ENCODE assay signal across 20 cellular contexts in genomic region chr12:121738340-121738858, GRCh38. TPM values are rescaled to one million over a fixed set of nuclear protein-coding genes. Genes with fewer than 3 reads are reported as not detected.
A peak's percentile ranks its signal among the peaks of the same experiment; 100 is the strongest.
DNase-seq lines count a peak whose midpoint lies in the region; ATAC-seq, FAIRE-seq and TF ChIP-seq lines count a peak whose summit lies in the region.
"Had no signal": no experiment of that assay in that cellular context is flagged by ENCODE, and none has a peak within 500 bp of the region (broad histone marks: within the 10 kb centered on the region; RNA-seq: fewer than 3 reads in every experiment).

No MANE protein-coding gene starts in this region.

- no peaks in the 10 kb centered on the region for H3K27me3 Mint-ChIP-seq in CD8-positive, alpha-beta memory T cell
- H3K27me3 Mint-ChIP-seq: B cell had no signal

- peak; percentile 66 for FAIRE-seq in K562 (lab: Jason Lieb, UNC)
- FAIRE-seq: A204.1, H54 had no signal

- WGBS in K562 (ENCODE audit: insufficient coverage, low coverage, missing lambda C conversion rate), result 42% methylated on average over 9 of the region's 9 CpGs
- 89 to 96% (median 92%) methylated on average over 9 of the region's 9 CpGs for WGBS in spleen, 5 donors
- 95 to 97% methylated on average over 9 of the region's 9 CpGs for WGBS in thyroid gland, 2 donors

- peak; percentile 95 for TF ChIP-seq EP300 in K562 (IDR thresholded peaks at IDR 0.05; ENCODE audit: low read length)

- no peaks in the 10 kb centered on the region for H3K4me1 Mint-ChIP-seq in CD8-positive, alpha-beta memory T cell
- H3K4me1 Mint-ChIP-seq: B cell had no signal

- no peaks in the 10 kb centered on the region for H3K9me1 ChIP-seq in K562 (ENCODE audit: control insufficient read depth, insufficient read depth, low read length)

- H3K9ac ChIP-seq in K562 (ENCODE audit: insufficient read depth in 1 of 2, low read depth in 2 of 2, low read length in 2 of 2), result peak overlapping the region; percentile 11 to 58; a peak in 3 of 4 replicates

- TF ChIP-seq RAD21 in K562 (CRISPR knock-in tag; conservative IDR thresholded peaks at IDR 0.05 in 1 of 2, IDR thresholded peaks at IDR 0.05 in 1 of 2), result peak; percentile 21 to 58

- intact Hi-C loops in K562 (cut with micrococcal nuclease) (loop anchor here (2.0 kb wide), 1 partner anchor 26 kb away; the partner anchor contains the start of gene TMEM120B), spleen (cut with DNase I; ENCODE audit: low total_unique reads) (no loop called here), thyroid gland (cut with DNase I) (no loop called here)

- H3K4me3 ChIP-seq in CD8-positive, alpha-beta memory T cell (ENCODE audit: low read length), result no peak overlapping the region
- H3K4me3 ChIP-seq in K562, result no peak overlapping the region
- H3K4me3 ChIP-seq in spleen, result no peak overlapping the region
- no peak overlapping the region for H3K4me3 ChIP-seq in thyroid gland (replicated peaks in 1 of 3)

- TF ChIP-seq POLR2A in K562 (conservative IDR thresholded peaks at IDR 0.05) (no peak), spleen (IDR thresholded peaks at IDR 0.05) (no peak), thyroid gland (IDR thresholded peaks at IDR 0.05) (no peak)

- no peak overlapping the region for H2AFZ ChIP-seq in K562 (ENCODE audit: low read depth, low read length)

- peak; percentile 93 for ATAC-seq in K562

- no peak for DNase-seq in CD8-positive, alpha-beta memory T cell
- peak in 73 of 76 experiments; percentile 21 to 89 (median 74) for DNase-seq in HUDEP-2 (lab: John Stamatoyannopoulos, UW; ENCODE audit: unreplicated experiment in 76 of 76)
- peak; percentile 85 to 91 (median 89) for DNase-seq in K562 (ENCODE audit: extremely low read depth in 1 of 4, low spot score in 3 of 4)
- DNase-seq in retina, result peak; percentile 7
- DNase-seq in spleen, result no peak
- no peak for DNase-seq in NCI-H526 (lab: John Stamatoyannopoulos, UW)
- no peak for DNase-seq in thyroid gland
- DNase-seq: DMS79, HFFc6, IMR-90, NCI-H1105, NCI-H146, NCI-H2029, NCI-H2227 treated with DMSO at 0.1 percent for 48 hours, NCI-H510A, NCI-H748 treated with DMSO at 0.1 percent for 48 hours, SIG-M5 had no signal

- in situ Hi-C loops in K562 (cut with MboI), result no loop called here

- H3K9me3 Mint-ChIP-seq in CD8-positive, alpha-beta memory T cell, result no peaks in the 10 kb centered on the region
- H3K9me3 Mint-ChIP-seq: HFFc6 had no signal

- TF ChIP-seq CTCF in K562 (IDR thresholded peaks at IDR 0.05 in 2 of 3, conservative IDR thresholded peaks at IDR 0.05 in 1 of 3; ENCODE audit: insufficient read depth in 2 of 3, low read depth in 1 of 3, low read length in 3 of 3) (peak in 2 of 3 experiments; percentile 15 to 42; a peak in 2 of 6 replicates), spleen (IDR thresholded peaks at IDR 0.05 in 8 of 11, conservative IDR thresholded peaks at IDR 0.05 in 3 of 11) (no peak), thyroid gland (IDR thresholded peaks at IDR 0.05) (no peak)

- peak overlapping the region; percentile 56; the same call in 1 of the 2 replicates for H3K4me2 ChIP-seq in K562 (ENCODE audit: insufficient read depth, low read length)

- peaks cover 0 to 2% (median 0%) of the 10 kb centered on the region in 3 donors for H3K36me3 Mint-ChIP-seq in CD8-positive, alpha-beta memory T cell

- POLR2A ChIA-PET in CD8-positive, alpha-beta memory T cell (lab: Charles Lee), result no interaction called here
- POLR2A ChIA-PET in K562 (lab: Yijun Ruan, JAX), result interaction anchor here (0.7 to 1.4 kb wide), 2 partner anchors 8 to 10 kb away, joined by 3 to 6 read pairs; no protein-coding TSS in a partner anchor

- H3K27me3 ChIP-seq in CD8-positive, alpha-beta memory T cell (ENCODE audit: insufficient read depth, low read length, poor library complexity, severe bottlenecking), result no peaks in the 10 kb centered on the region
- H3K27me3 ChIP-seq in K562 (ENCODE audit: control insufficient read depth in 2 of 2, insufficient read depth in 2 of 2, low read length in 2 of 2) (no peaks in the 10 kb centered on the region), spleen (replicated peaks in 1 of 7) (no peaks in the 10 kb centered on the region), thyroid gland (no peaks in the 10 kb centered on the region)

- CTCF ChIA-PET in CD8-positive, alpha-beta memory T cell (lab: Charles Lee), result no interaction called here
- CTCF ChIA-PET in K562 (lab: Yijun Ruan, JAX; ENCODE audit: low intra/inter-chr PET ratio), result no interaction called here

- H3K4me3 Mint-ChIP-seq in CD8-positive, alpha-beta memory T cell, result no peak overlapping the region
- H3K4me3 Mint-ChIP-seq: B cell, HFFc6 had no signal

- BruUV-seq in K562 (replicated peaks; lab: Mats Ljungman, UMichigan), result no TSS peak

- peaks cover 9% of the 10 kb centered on the region; the same call in 2 of the 3 replicates for H3K79me2 ChIP-seq in K562 (ENCODE audit: control insufficient read depth, insufficient read depth, low read length)

- no peaks in the 10 kb centered on the region for H3K9me3 ChIP-seq in CD8-positive, alpha-beta memory T cell (ENCODE audit: low read length)
- no peaks in the 10 kb centered on the region for H3K9me3 ChIP-seq in K562 (replicated peaks; ENCODE audit: control insufficient read depth, insufficient read depth, low read depth, low read length)
- no peaks in the 10 kb centered on the region for H3K9me3 ChIP-seq in spleen
- no peaks in the 10 kb centered on the region for H3K9me3 ChIP-seq in thyroid gland

- peak overlapping the region; percentile 28 for H3K27ac ChIP-seq in CD8-positive, alpha-beta memory T cell (ENCODE audit: low read depth, low read length)
- H3K27ac ChIP-seq in K562 (ENCODE audit: extremely low read depth, low read depth, low read length), result peak overlapping the region; percentile 81
- no peak overlapping the region for H3K27ac ChIP-seq in spleen
- no peak overlapping the region for H3K27ac ChIP-seq in thyroid gland

- peak overlapping the region in 1 of 8 donors; percentile 12 for H3K27ac Mint-ChIP-seq in CD8-positive, alpha-beta memory T cell
- H3K27ac Mint-ChIP-seq: B cell, HFFc6 had no signal

- H4K20me1 ChIP-seq in K562 (replicated peaks; ENCODE audit: control insufficient read depth, insufficient read depth, low read length), result no peaks in the 10 kb centered on the region

- H3K4me1 ChIP-seq in CD8-positive, alpha-beta memory T cell (ENCODE audit: insufficient read depth, low read length), result no peaks in the 10 kb centered on the region
- H3K4me1 ChIP-seq in K562 (replicated peaks in 1 of 2; ENCODE audit: control insufficient read depth in 2 of 2, insufficient read depth in 2 of 2, low read length in 2 of 2) (peaks cover 37 to 41% of the 10 kb centered on the region in 2 experiments), spleen (no peaks in the 10 kb centered on the region), thyroid gland (no peaks in the 10 kb centered on the region)

- no peaks in the 10 kb centered on the region for H3K36me3 ChIP-seq in CD8-positive, alpha-beta memory T cell (ENCODE audit: insufficient read depth, low read length)
- H3K36me3 ChIP-seq in K562 (ENCODE audit: control insufficient read depth, insufficient read depth, low read length), result peaks cover 3% of the 10 kb centered on the region; the same call in 2 of the 3 replicates
- H3K36me3 ChIP-seq in spleen, result no peaks in the 10 kb centered on the region
- no peaks in the 10 kb centered on the region for H3K36me3 ChIP-seq in thyroid gland

RNA-seq across cellular contexts. Expression of gene TMEM120B, which starts 25.8 kb away (rescaled TPM):
- total RNA-seq in CD8-positive, alpha-beta memory T cell, result 10 to 100 TPM; 12.5 to 15.2 TPM
- 3.9 TPM for polyA plus RNA-seq in CD8-positive, alpha-beta memory T cell
- total RNA-seq in K562 (2011; cell fraction: chromatin; rRNA removed; ENCODE audit: low replicate concordance), result 35.7 and 82.7 TPM in 2 replicates
- 44.5 and 46.5 TPM in 2 replicates for total RNA-seq in K562 (2011; cell fraction: nucleolus; rRNA removed)
- 44.1 and 47.5 TPM in 2 replicates for total RNA-seq in K562 (2011; cell fraction: nucleoplasm; rRNA removed)
- total RNA-seq in K562 (2014; rRNA removed) (9.0 and 11.2 TPM in 2 replicates), K562 (2014; rRNA removed; fragmentation: Illumina TruSeq; extraction: Trizol) (4.7 and 7.4 TPM in 2 replicates), K562 (2015; rRNA removed; fragmentation: Illumina TruSeq; extraction: Trizol) (6.5 and 7.0 TPM in 2 replicates), K562 (2021) (17.0 and 18.6 TPM in 2 replicates), spleen (1 to 10 TPM; 3.5 to 8.9 (median 6.4) TPM), thyroid gland (10 to 100 TPM; 12.5 to 15.4 (median 14.2) TPM)
- polyA plus RNA-seq in K562 (2011; rRNA removed) (7.2 and 11.4 TPM in 2 replicates), K562 (2014; fragmentation: Illumina TruSeq; extraction: Trizol) (10.1 and 11.4 TPM in 2 replicates), K562 (2014; fragmentation: Nextera tagmentation; extraction: Ambion mirVana) (1 to 10 TPM; 1.7 to 3.8 TPM), K562 (2014; rRNA removed) (12.2 and 18.5 TPM in 2 replicates), spleen (1 to 10 TPM; 2.9 to 5.0 (median 3.7) TPM)
- 10.3 and 15.3 TPM in 2 replicates for polyA plus RNA-seq in K562 (2011; cell fraction: cytosol; rRNA removed)
- polyA plus RNA-seq in K562 (2011; cell fraction: nucleus; rRNA removed), result 28.6 and 45.5 TPM in 2 replicates
- polyA plus RNA-seq in K562 (2012), result 6.7 and 14.1 TPM in 2 replicates
- 13.6 and 16.5 TPM in 2 replicates for polyA minus RNA-seq in K562 (2011; rRNA and poly(A)+ RNA removed)
- 7.0 and 11.8 TPM in 2 replicates for polyA minus RNA-seq in K562 (2011; cell fraction: cytosol; rRNA and poly(A)+ RNA removed)
- 8.1 and 13.1 TPM in 2 replicates for polyA minus RNA-seq in K562 (2011; cell fraction: nucleus; rRNA and poly(A)+ RNA removed)

RNA-seq across cellular contexts. Expression of gene RHOF, which starts 55.1 kb away (rescaled TPM):
- total RNA-seq in CD8-positive, alpha-beta memory T cell, result 100 to 1,000 TPM; 145 to 152 TPM
- 139 TPM for polyA plus RNA-seq in CD8-positive, alpha-beta memory T cell
- 78.6 and 99.1 TPM in 2 replicates for total RNA-seq in K562 (2011; cell fraction: chromatin; rRNA removed; ENCODE audit: low replicate concordance)
- 34.0 and 38.0 TPM in 2 replicates for total RNA-seq in K562 (2011; cell fraction: nucleolus; rRNA removed)
- 43.6 and 46.6 TPM in 2 replicates for total RNA-seq in K562 (2011; cell fraction: nucleoplasm; rRNA removed)
- total RNA-seq in K562 (2014; rRNA removed), result 3.5 and 3.9 TPM in 2 replicates
- 3.1 and 3.9 TPM in 2 replicates for total RNA-seq in K562 (2014; rRNA removed; fragmentation: Illumina TruSeq; extraction: Trizol)
- total RNA-seq in K562 (2015; rRNA removed; fragmentation: Illumina TruSeq; extraction: Trizol), result 4.3 and 4.8 TPM in 2 replicates
- 10.1 and 10.4 TPM in 2 replicates for total RNA-seq in K562 (2021)
- polyA plus RNA-seq in K562 (2011; rRNA removed), result 4.0 and 6.3 TPM in 2 replicates
- polyA plus RNA-seq in K562 (2011; cell fraction: cytosol; rRNA removed), result 1.2 and 2.6 TPM in 2 replicates
- polyA plus RNA-seq in K562 (2011; cell fraction: nucleus; rRNA removed), result 21.6 and 23.6 TPM in 2 replicates
- 3.9 and 4.4 TPM in 2 replicates for polyA plus RNA-seq in K562 (2012)
- 4.3 and 5.4 TPM in 2 replicates for polyA plus RNA-seq in K562 (2014; fragmentation: Illumina TruSeq; extraction: Trizol)
- polyA plus RNA-seq in K562 (2014; fragmentation: Nextera tagmentation; extraction: Ambion mirVana), result under 1 TPM; 0.13 to 0.45 TPM
- 8.8 and 9.5 TPM in 2 replicates for polyA plus RNA-seq in K562 (2014; rRNA removed)
- polyA minus RNA-seq in K562 (2011; rRNA and poly(A)+ RNA removed), result 3.8 and 8.5 TPM in 2 replicates
- polyA minus RNA-seq in K562 (2011; cell fraction: cytosol; rRNA and poly(A)+ RNA removed), result 2.6 and 4.0 TPM in 2 replicates
- polyA minus RNA-seq in K562 (2011; cell fraction: nucleus; rRNA and poly(A)+ RNA removed), result 19.9 and 31.2 TPM in 2 replicates
- 10 to 100 TPM; 45.2 to 71.7 (median 54.6) TPM for total RNA-seq in spleen
- polyA plus RNA-seq in spleen, result 10 to 100 TPM; 18.4 to 29.4 (median 20.3) TPM
- total RNA-seq in thyroid gland, result 100 to 1,000 TPM in 1 of 4 donors, 10 to 100 TPM in 3; 22.8 to 105 (median 69.9) TPM

Comparison
In these comparisons a context has a peak if more than half of its experiments do, and no peak if none do; other contexts are left out.
1. DNase-seq: peak in HUDEP-2 (73 of 76), K562 (4 of 4) and retina (single experiment); none in CD8-positive, alpha-beta memory T cell (0 of 5), spleen (single experiment), NCI-H526 (0 of 2) and thyroid gland (0 of 2).
2. H3K27ac ChIP-seq: peak in CD8-positive, alpha-beta memory T cell (single experiment) and K562 (single experiment); none in spleen (0 of 8) and thyroid gland (0 of 3).
3. CTCF ChIP-seq: peak in K562 (2 of 3); none in spleen (0 of 11) and thyroid gland (0 of 6).